In the genomic region with DNA sequence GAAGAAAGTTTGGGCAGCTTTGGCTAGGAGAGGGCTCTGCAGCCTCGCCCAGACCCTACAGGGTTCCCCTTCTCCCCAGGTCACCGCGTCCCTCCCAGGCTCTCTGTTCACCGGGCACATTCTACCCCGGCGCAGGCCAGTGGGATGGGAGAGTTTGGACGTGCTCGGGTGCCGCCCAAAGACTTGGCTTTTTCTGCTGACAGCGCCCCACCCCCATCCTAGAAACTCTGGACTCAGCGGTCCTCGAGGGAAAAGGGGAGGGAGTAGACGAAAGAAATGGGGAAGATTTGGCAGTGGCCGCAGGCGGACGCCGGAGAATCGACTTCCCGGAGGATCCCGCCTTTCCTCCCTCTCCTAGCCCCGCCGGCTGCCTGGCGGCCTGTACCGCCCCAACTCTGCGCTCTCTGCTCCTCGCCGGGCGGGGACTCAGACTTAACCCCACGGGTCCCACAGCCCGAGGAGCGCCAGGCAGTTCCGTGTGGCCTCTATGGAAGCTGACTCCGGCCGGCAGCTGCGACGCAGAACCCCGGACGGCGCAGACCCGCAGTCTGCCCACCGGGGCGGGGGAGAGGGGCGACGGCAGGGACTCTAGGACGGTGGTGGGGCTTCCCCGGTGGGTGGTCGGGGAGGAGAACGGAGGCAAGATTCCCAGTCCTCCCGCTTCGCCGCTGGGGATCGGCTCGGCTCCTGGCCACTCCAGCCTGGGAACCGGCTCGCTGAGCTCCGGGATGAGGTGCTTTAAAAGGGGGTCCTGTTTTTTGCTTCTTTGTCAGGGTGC, we compare ENCODE assay signal across 8 cellular contexts. TPM values are rescaled to one million over a fixed set of nuclear protein-coding genes. Genes with fewer than 3 reads are reported as not detected.
A peak's percentile ranks its signal among the peaks of the same experiment; 100 is the strongest.
DNase-seq lines count a peak whose midpoint lies in the region; ATAC-seq and TF ChIP-seq lines count a peak whose summit lies in the region.

No MANE protein-coding gene starts in this region.

- H2BK15ac ChIP-seq in neuronal stem cell (ENCODE audit: low read length): peak overlapping the region; percentile 95

- peak overlapping the region; percentile 58 for H2BK5ac ChIP-seq in neuronal stem cell (ENCODE audit: low read length)

- ATAC-seq in T-helper 17 cell: no peak
- ATAC-seq in GM19351 (IDR thresholded peaks at IDR 0.05; ENCODE audit: unreplicated experiment): no peak

- H3K4me3 ChIP-seq in fibroblast of villous mesenchyme (ENCODE audit: low read depth, low read length): peak overlapping the region; percentile 56
- peak overlapping the region; percentile 25 to 66 for H3K4me3 ChIP-seq in neuronal stem cell (ENCODE audit: low read length in 2 of 2)

- H3K4me1 Mint-ChIP-seq in T-helper 1 cell treated with Interleukin-12 subunit alpha and Interleukin-12 subunit beta and Interleukin-4 antibody, amounts not matched to agents 30 μg/mL and 1 μg/mL, for 36 hours (ENCODE audit: low read depth): peaks cover 8% of the 10 kb centered on the region
- peaks cover 17% of the 10 kb centered on the region for H3K4me1 Mint-ChIP-seq in T-helper 17 cell

- H2AFZ ChIP-seq in neuronal stem cell (ENCODE audit: low read length): peak overlapping the region; percentile 85

- peak overlapping the region; percentile 28 for H3K27ac ChIP-seq in neuronal stem cell (replicated peaks; ENCODE audit: low read length)

- TF ChIP-seq CTCF in fibroblast of villous mesenchyme (IDR thresholded peaks at IDR 0.05; ENCODE audit: insufficient read depth, low read depth, low read length): no peak

- H2BK120ac ChIP-seq in neuronal stem cell (ENCODE audit: low read depth, low read length): no peak overlapping the region

- peaks cover 12 to 20% of the 10 kb centered on the region in 2 donors for H3K4me1 ChIP-seq in neuronal stem cell (ENCODE audit: control insufficient read depth in 2 of 2, insufficient read depth in 1 of 2, low read depth in 1 of 2, low read length in 2 of 2)

- no peak overlapping the region for H3K27ac Mint-ChIP-seq in T-helper 1 cell treated with Interleukin-12 subunit alpha and Interleukin-12 subunit beta and Interleukin-4 antibody, amounts not matched to agents 30 μg/mL and 1 μg/mL, for 36 hours
- no peak overlapping the region for H3K27ac Mint-ChIP-seq in T-helper 17 cell

- H3K27me3 Mint-ChIP-seq in T-helper 1 cell treated with Interleukin-12 subunit alpha and Interleukin-12 subunit beta and Interleukin-4 antibody, amounts not matched to agents 30 μg/mL and 1 μg/mL, for 36 hours (ENCODE audit: low read depth): peaks cover 86% of the 10 kb centered on the region
- peaks cover 73% of the 10 kb centered on the region for H3K27me3 Mint-ChIP-seq in T-helper 17 cell

- no peaks in the 10 kb centered on the region for H3K36me3 ChIP-seq in neuronal stem cell (replicated peaks in 1 of 2; ENCODE audit: control insufficient read depth in 2 of 2, insufficient read depth in 2 of 2, low read length in 2 of 2)

- H3K4ac ChIP-seq in neuronal stem cell (ENCODE audit: low read length): peak overlapping the region; percentile 29

- peak overlapping the region; percentile 87 for H3K4me2 ChIP-seq in neuronal stem cell (ENCODE audit: insufficient read depth, low read length, poor library complexity, severe bottlenecking)

- H3K14ac ChIP-seq in neuronal stem cell (ENCODE audit: low read length): no peak overlapping the region

- H3K9me3 ChIP-seq in T-helper 17 cell (ENCODE audit: control insufficient read depth, low read length, poor library complexity, severe bottlenecking) (no peaks in the 10 kb centered on the region), neuronal stem cell (replicated peaks in 1 of 2; ENCODE audit: control insufficient read depth in 2 of 2, insufficient read depth in 1 of 2, low read depth in 1 of 2, low read length in 2 of 2) (peaks cover 4 to 26% of the 10 kb centered on the region in 2 donors)

- peak overlapping the region; percentile 75 for H3K9ac ChIP-seq in neuronal stem cell (ENCODE audit: low read depth, low read length, poor library complexity)

- no peak overlapping the region for H4K8ac ChIP-seq in neuronal stem cell (ENCODE audit: low read depth, low read length)

- H3K18ac ChIP-seq in neuronal stem cell (ENCODE audit: low read length): peak overlapping the region; percentile 89

- H2AK5ac ChIP-seq in neuronal stem cell (ENCODE audit: low read depth, low read length): peak overlapping the region; percentile 73

- H3K9me3 Mint-ChIP-seq in T-helper 1 cell treated with Interleukin-12 subunit alpha and Interleukin-12 subunit beta and Interleukin-4 antibody, amounts not matched to agents 30 μg/mL and 1 μg/mL, for 36 hours: no peaks in the 10 kb centered on the region

- H3K27me3 ChIP-seq in neuronal stem cell (ENCODE audit: control insufficient read depth in 3 of 3, insufficient read depth in 3 of 3, low read depth in 1 of 3, low read length in 3 of 3): peaks cover 71 to 98% (median 81%) of the 10 kb centered on the region in 3 experiments

- WGBS in neuronal stem cell (ENCODE audit: extremely low coverage in 2 of 2, insufficient read length in 2 of 2, insufficient replicate concordance in 1 of 2), 2 donors: no CpG with 5 or more reads among the region's 56 CpGs

- H3K36me3 Mint-ChIP-seq in T-helper 1 cell treated with Interleukin-12 subunit alpha and Interleukin-12 subunit beta and Interleukin-4 antibody, amounts not matched to agents 30 μg/mL and 1 μg/mL, for 36 hours (ENCODE audit: low read depth): peaks cover 2% of the 10 kb centered on the region
- peaks cover 6% of the 10 kb centered on the region for H3K36me3 Mint-ChIP-seq in T-helper 17 cell (ENCODE audit: low read depth)

- H3K23ac ChIP-seq in neuronal stem cell (ENCODE audit: low read depth, low read length, poor library complexity): peak overlapping the region; percentile 16

- no peak overlapping the region for H2BK12ac ChIP-seq in neuronal stem cell (ENCODE audit: low read length)

- no peaks in the 10 kb centered on the region for H3K79me1 ChIP-seq in neuronal stem cell (ENCODE audit: low read depth, low read length)

- peak overlapping the region; percentile 7 for H3K4me3 Mint-ChIP-seq in T-helper 1 cell treated with Interleukin-12 subunit alpha and Interleukin-12 subunit beta and Interleukin-4 antibody, amounts not matched to agents 30 μg/mL and 1 μg/mL, for 36 hours
- H3K4me3 Mint-ChIP-seq in T-helper 17 cell: peak overlapping the region; percentile 83

- H4K91ac ChIP-seq in neuronal stem cell (ENCODE audit: low read depth, low read length, poor library complexity): no peak overlapping the region

- DNase-seq in T-helper 1 cell (no peak), T-helper 17 cell (no peak), fibroblast of villous mesenchyme (ENCODE audit: low read depth) (peak; percentile 65), neuronal stem cell (ENCODE audit: low spot score) (no peak), HuH-7 (ENCODE audit: low spot score) (no peak), SIG-M5 treated with dmso at 0.1 percent for 504 hours (lab: John Stamatoyannopoulos, UW; ENCODE audit: unreplicated experiment) (no peak)

RNA-seq across cellular contexts. Expression of gene SIX2, which starts 0.9 kb away (rescaled TPM):
- not detected for total RNA-seq in T-helper 17 cell
- total RNA-seq in fibroblast of villous mesenchyme: under 0.01 TPM in 1 of 2 replicates, not detected in the other
- 0.15 TPM for polyA plus RNA-seq in neuronal stem cell (2013, experiment 1 of 2)
- 0.22 TPM for polyA plus RNA-seq in neuronal stem cell (2013, experiment 2 of 2)
